Comparison of ENCODE assay signal across 21 cellular contexts in genomic region chr15:26032162-26032846, GRCh38.
DNase-seq lines count a peak whose midpoint lies in the region; ATAC-seq and TF ChIP-seq lines count a peak whose summit lies in the region.
"Had no signal": no experiment of that assay in that cellular context is flagged by ENCODE, and none has a peak within 500 bp of the region (broad histone marks: within the 10 kb centered on the region; RNA-seq: fewer than 3 reads in every experiment).

No MANE protein-coding gene starts in this region.

- TF ChIP-seq CTCF in type B pancreatic cell (conservative IDR thresholded peaks at IDR 0.05) = no peak

- H3K18ac ChIP-seq in mesendoderm (ENCODE audit: low read length) = no peak overlapping the region

- intact Hi-C loops in sciatic nerve (cut with DNase I) = no loop called here
- intact Hi-C loops in activated CD4-positive, alpha-beta T cell treated with anti-CD3 and anti-CD28 coated beads, Interleukin-2, amount 10 ng/mL, durations not matched to agents 24 days and 14 days (cut with micrococcal nuclease) = no loop called here

- no peak overlapping the region for H4K8ac ChIP-seq in mesendoderm (ENCODE audit: low read depth, low read length)

- no peak overlapping the region for H3K27ac ChIP-seq in mesendoderm (ENCODE audit: low read depth, low read length)
- H3K27ac ChIP-seq: 22Rv1, BLaER1, C4-2B had no signal

- DNase-seq in activated CD8-positive, alpha-beta memory T cell treated with anti-CD3 and anti-CD28 coated beads for 24 hours = peak; percentile 7
- no peak for DNase-seq in activated CD8-positive, alpha-beta memory T cell treated with anti-CD3 and anti-CD28 coated beads, Interleukin-2, amount 10 ng/mL, durations not matched to agents 7 days and 5 days
- no peak for DNase-seq in mesendoderm
- peak; percentile 6 for DNase-seq in sciatic nerve (ENCODE audit: low spot score)
- peak; percentile 31 for DNase-seq in type B pancreatic cell (ENCODE audit: extremely low spot score, unreplicated experiment)
- no peak for DNase-seq in activated CD4-positive, alpha-beta T cell treated with anti-CD3 and anti-CD28 coated beads, Interleukin-2, amount 10 ng/mL, durations not matched to agents 24 days and 14 days
- no peak for DNase-seq in effector CD8-positive, alpha-beta T cell (lab: John Stamatoyannopoulos, UW)
- DNase-seq: CD4-positive, CD25-positive, alpha-beta regulatory T cell; DMS 273 treated with DMSO at 0.1 percent for 48 hours; DMS79; EL; GDM1; GOT3; HFFc6 had no signal

- no peak overlapping the region for H2BK5ac ChIP-seq in mesendoderm (ENCODE audit: low read length)

- H3K4me2 ChIP-seq in mesendoderm (ENCODE audit: low read length) = no peak overlapping the region
- H3K4me2 ChIP-seq: BLaER1 had no signal

- no peaks in the 10 kb centered on the region for H3K36me3 Mint-ChIP-seq in activated CD8-positive, alpha-beta memory T cell treated with anti-CD3 and anti-CD28 coated beads, Interleukin-2, amount 10 ng/mL, durations not matched to agents 7 days and 5 days
- no peaks in the 10 kb centered on the region for H3K36me3 Mint-ChIP-seq in type B pancreatic cell
- no peaks in the 10 kb centered on the region for H3K36me3 Mint-ChIP-seq in activated CD4-positive, alpha-beta T cell treated with anti-CD3 and anti-CD28 coated beads, Interleukin-2, amount 10 ng/mL, durations not matched to agents 24 days and 14 days (ENCODE audit: low read depth)
- H3K36me3 Mint-ChIP-seq: CD4-positive, CD25-positive, alpha-beta regulatory T cell; CD8-positive, alpha-beta T cell had no signal

- no peak overlapping the region for H4K5ac ChIP-seq in mesendoderm (ENCODE audit: low read length)

- H3K4me1 ChIP-seq in mesendoderm (ENCODE audit: control insufficient read depth, low read depth, low read length) = peaks cover 2% of the 10 kb centered on the region
- H3K4me1 ChIP-seq: BLaER1 had no signal

- no peaks in the 10 kb centered on the region for H3K4me1 Mint-ChIP-seq in activated CD8-positive, alpha-beta memory T cell treated with anti-CD3 and anti-CD28 coated beads, Interleukin-2, amount 10 ng/mL, durations not matched to agents 7 days and 5 days
- peaks cover 6% of the 10 kb centered on the region for H3K4me1 Mint-ChIP-seq in type B pancreatic cell (ENCODE audit: unreplicated experiment)
- H3K4me1 Mint-ChIP-seq in activated CD4-positive, alpha-beta T cell treated with anti-CD3 and anti-CD28 coated beads, Interleukin-2, amount 10 ng/mL, durations not matched to agents 24 days and 14 days = no peaks in the 10 kb centered on the region
- H3K4me1 Mint-ChIP-seq: B cell; CD4-positive, CD25-positive, alpha-beta regulatory T cell had no signal

- H3K23ac ChIP-seq in mesendoderm (ENCODE audit: low read length) = no peak overlapping the region

- CTCF ChIA-PET in activated CD8-positive, alpha-beta memory T cell treated with anti-CD3 and anti-CD28 coated beads, Interleukin-2, amount 10 ng/mL, durations not matched to agents 7 days and 5 days (lab: Charles Lee) = no interaction called here

- H3K79me2 ChIP-seq in mesendoderm (ENCODE audit: control insufficient read depth, insufficient read depth, low read length) = no peaks in the 10 kb centered on the region

- peak overlapping the region; percentile 48 for H3K4ac ChIP-seq in mesendoderm (ENCODE audit: low read depth, low read length)

- H3K9me3 Mint-ChIP-seq in activated CD8-positive, alpha-beta memory T cell treated with anti-CD3 and anti-CD28 coated beads, Interleukin-2, amount 10 ng/mL, durations not matched to agents 7 days and 5 days (ENCODE audit: low read depth) = no peaks in the 10 kb centered on the region
- H3K9me3 Mint-ChIP-seq in type B pancreatic cell = peaks cover 4% of the 10 kb centered on the region
- H3K9me3 Mint-ChIP-seq in activated CD4-positive, alpha-beta T cell treated with anti-CD3 and anti-CD28 coated beads, Interleukin-2, amount 10 ng/mL, durations not matched to agents 24 days and 14 days = no peaks in the 10 kb centered on the region
- H3K9me3 Mint-ChIP-seq: CD8-positive, alpha-beta T cell; HFFc6 had no signal

- no peak overlapping the region for H3K9ac ChIP-seq in mesendoderm (ENCODE audit: low read length)
- H3K9ac ChIP-seq: BLaER1 had no signal

- no peak overlapping the region for H3K56ac ChIP-seq in mesendoderm (ENCODE audit: low read length)

- no peaks in the 10 kb centered on the region for H3K79me1 ChIP-seq in mesendoderm (ENCODE audit: low read length)

- H2BK120ac ChIP-seq in mesendoderm (ENCODE audit: low read depth, low read length) = no peak overlapping the region

- no peaks in the 10 kb centered on the region for H3K27me3 ChIP-seq in mesendoderm (ENCODE audit: insufficient read depth, low read length, poor library complexity)
- H3K27me3 ChIP-seq: BLaER1 had no signal

- H2BK15ac ChIP-seq in mesendoderm (replicated peaks; ENCODE audit: low read depth) = no peak overlapping the region

- no peak overlapping the region for H3K27ac Mint-ChIP-seq in activated CD8-positive, alpha-beta memory T cell treated with anti-CD3 and anti-CD28 coated beads, Interleukin-2, amount 10 ng/mL, durations not matched to agents 7 days and 5 days
- H3K27ac Mint-ChIP-seq in type B pancreatic cell = no peak overlapping the region
- H3K27ac Mint-ChIP-seq in activated CD4-positive, alpha-beta T cell treated with anti-CD3 and anti-CD28 coated beads, Interleukin-2, amount 10 ng/mL, durations not matched to agents 24 days and 14 days = no peak overlapping the region
- H3K27ac Mint-ChIP-seq: B cell; CD4-positive, CD25-positive, alpha-beta regulatory T cell; CD8-positive, alpha-beta T cell; HFFc6 had no signal

- H3K4me3 Mint-ChIP-seq in activated CD8-positive, alpha-beta memory T cell treated with anti-CD3 and anti-CD28 coated beads, Interleukin-2, amount 10 ng/mL, durations not matched to agents 7 days and 5 days = no peak overlapping the region
- H3K4me3 Mint-ChIP-seq in type B pancreatic cell = no peak overlapping the region
- no peak overlapping the region for H3K4me3 Mint-ChIP-seq in activated CD4-positive, alpha-beta T cell treated with anti-CD3 and anti-CD28 coated beads, Interleukin-2, amount 10 ng/mL, durations not matched to agents 24 days and 14 days
- H3K4me3 Mint-ChIP-seq: B cell; CD4-positive, CD25-positive, alpha-beta regulatory T cell; CD8-positive, alpha-beta T cell; HFFc6 had no signal

- no peak for ATAC-seq in activated CD8-positive, alpha-beta memory T cell treated with anti-CD3 and anti-CD28 coated beads, Interleukin-2, amount 10 ng/mL, durations not matched to agents 7 days and 5 days
- ATAC-seq in sciatic nerve (no peak), HG02840 (IDR thresholded peaks at IDR 0.05; ENCODE audit: low FRiP score, unreplicated experiment) (no peak)
- ATAC-seq: CD8-positive, alpha-beta T cell had no signal

- H2AK5ac ChIP-seq in mesendoderm (ENCODE audit: low read length) = no peak overlapping the region

- WGBS in mesendoderm (ENCODE audit: extremely low coverage, insufficient coverage, low lambda C conversion rate) = no CpG with 5 or more reads among the region's 9 CpGs

- no peak overlapping the region for H3K4me3 ChIP-seq in mesendoderm (ENCODE audit: low read length)
- H3K4me3 ChIP-seq: BLaER1, HAP-1 had no signal

- H3K36me3 ChIP-seq in mesendoderm (ENCODE audit: control insufficient read depth, insufficient read depth, low read length) = no peaks in the 10 kb centered on the region
- H3K36me3 ChIP-seq: BLaER1, HAP-1 had no signal

- no peaks in the 10 kb centered on the region for H3K27me3 Mint-ChIP-seq in activated CD8-positive, alpha-beta memory T cell treated with anti-CD3 and anti-CD28 coated beads, Interleukin-2, amount 10 ng/mL, durations not matched to agents 7 days and 5 days
- peaks cover 7% of the 10 kb centered on the region for H3K27me3 Mint-ChIP-seq in type B pancreatic cell
- H3K27me3 Mint-ChIP-seq in activated CD4-positive, alpha-beta T cell treated with anti-CD3 and anti-CD28 coated beads, Interleukin-2, amount 10 ng/mL, durations not matched to agents 24 days and 14 days = no peaks in the 10 kb centered on the region
- H3K27me3 Mint-ChIP-seq: CD4-positive, CD25-positive, alpha-beta regulatory T cell had no signal

Comparison
In these comparisons a context has a peak if more than half of its experiments do, and no peak if none do; other contexts are left out.
1. DNase-seq: peak in activated CD8-positive, alpha-beta memory T cell treated with anti-CD3 and anti-CD28 coated beads for 24 hours (single experiment), sciatic nerve (single experiment) and type B pancreatic cell (single experiment); none in activated CD8-positive, alpha-beta memory T cell treated with anti-CD3 and anti-CD28 coated beads, Interleukin-2, amount 10 ng/mL, durations not matched to agents 7 days and 5 days (single experiment), mesendoderm (single experiment), activated CD4-positive, alpha-beta T cell treated with anti-CD3 and anti-CD28 coated beads, Interleukin-2, amount 10 ng/mL, durations not matched to agents 24 days and 14 days (single experiment) and effector CD8-positive, alpha-beta T cell (single experiment).